Comparison of ENCODE assay signal across 16 cellular contexts in genomic region chr11:117335399-117335798, GRCh38. TPM values are rescaled to one million over a fixed set of nuclear protein-coding genes. Genes with fewer than 3 reads are reported as not detected.
DNase-seq lines count a peak whose midpoint lies in the region; ATAC-seq, FAIRE-seq and TF ChIP-seq lines count a peak whose summit lies in the region.
"Had no signal": no experiment of that assay in that cellular context is flagged by ENCODE, and none has a peak within 500 bp of the region (broad histone marks: within the 10 kb centered on the region; RNA-seq: fewer than 3 reads in every experiment).

No MANE protein-coding gene starts in this region.

- WGBS in GM12878 (ENCODE audit: insufficient coverage, insufficient replicate concordance, low lambda C conversion rate, missing lambda C conversion rate), result 90% methylated on average over 5 of the region's 5 CpGs

- H3K4me2 ChIP-seq in GM12878 (ENCODE audit: control insufficient read depth, insufficient read depth), result no peak overlapping the region

- CTCF ChIA-PET in GM12878 (lab: Yijun Ruan, JAX), result interaction anchor here (0.9 kb wide), 1 partner anchor 92 kb away, joined by 3 read pairs; no protein-coding TSS in a partner anchor

- FAIRE-seq in GM12891 (lab: Jason Lieb, UNC) (peak; percentile 23), GM12878 (lab: Jason Lieb, UNC) (no peak)
- FAIRE-seq: G401.6, GM18507 had no signal

- RAD21 ChIA-PET in GM12878 (lab: Charles Lee; ENCODE audit: unreplicated experiment), result no interaction called here

- H3K27ac Mint-ChIP-seq in CD4-positive, CD25-positive, alpha-beta regulatory T cell, result peak overlapping the region in 2 of 3 donors; percentile 26 to 51
- H3K27ac Mint-ChIP-seq in stimulated activated effector memory CD8-positive, alpha-beta T cell treated with anti-CD3 and anti-CD28 coated beads, Interleukin-12 subunit alpha, Interleukin-12 subunit beta, amount 100 ng/mL, for 72 hours, result peak overlapping the region; percentile 12
- H3K27ac Mint-ChIP-seq: CD8-positive, alpha-beta T cell had no signal

- H3K27me3 ChIP-seq in CD4-positive, CD25-positive, alpha-beta regulatory T cell (ENCODE audit: control insufficient read depth, insufficient read depth, low read length), result no peaks in the 10 kb centered on the region
- no peaks in the 10 kb centered on the region for H3K27me3 ChIP-seq in GM12878 (replicated peaks in 1 of 2; ENCODE audit: control insufficient read depth in 2 of 2, insufficient read depth in 2 of 2, low read length in 1 of 2)

- no peaks in the 10 kb centered on the region for H3K9me3 Mint-ChIP-seq in CD4-positive, CD25-positive, alpha-beta regulatory T cell
- no peaks in the 10 kb centered on the region for H3K9me3 Mint-ChIP-seq in stimulated activated effector memory CD8-positive, alpha-beta T cell treated with anti-CD3 and anti-CD28 coated beads, Interleukin-12 subunit alpha, Interleukin-12 subunit beta, amount 100 ng/mL, for 72 hours
- H3K9me3 Mint-ChIP-seq: CD8-positive, alpha-beta T cell had no signal

- H3K27ac ChIP-seq in CD4-positive, CD25-positive, alpha-beta regulatory T cell (ENCODE audit: insufficient read depth, low read length, poor library complexity, severe bottlenecking), result no peak overlapping the region
- no peak overlapping the region for H3K27ac ChIP-seq in GM12878 (ENCODE audit: control insufficient read depth, insufficient read depth)

- SMC1A ChIA-PET in GM12878 (lab: Charles Lee; ENCODE audit: uncharacterized antibody, unreplicated experiment), result interaction anchor here (0.6 to 1.3 kb wide), 3 partner anchors 9 to 34 kb away, joined by 3 to 5 read pairs (median 3); no protein-coding TSS in a partner anchor

- H3K4me1 ChIP-seq in CD4-positive, CD25-positive, alpha-beta regulatory T cell (ENCODE audit: control insufficient read depth, insufficient read depth, low read length, poor library complexity, severe bottlenecking), result peaks cover 4% of the 10 kb centered on the region
- H3K4me1 ChIP-seq in GM12878 (ENCODE audit: control insufficient read depth, insufficient read depth, low read length), result no peaks in the 10 kb centered on the region
- H3K4me1 ChIP-seq: Caco-2 had no signal

- no peaks in the 10 kb centered on the region for H4K20me1 ChIP-seq in GM12878 (ENCODE audit: control insufficient read depth, insufficient read depth)

- H3K36me3 Mint-ChIP-seq in CD4-positive, CD25-positive, alpha-beta regulatory T cell, result peaks cover 35% of the 10 kb centered on the region
- peaks cover 35% of the 10 kb centered on the region for H3K36me3 Mint-ChIP-seq in stimulated activated effector memory CD8-positive, alpha-beta T cell treated with anti-CD3 and anti-CD28 coated beads, Interleukin-12 subunit alpha, Interleukin-12 subunit beta, amount 100 ng/mL, for 72 hours

- no peak overlapping the region for H3K9ac ChIP-seq in GM12878 (ENCODE audit: control insufficient read depth, insufficient read depth, low read length)

- H3K9me3 ChIP-seq in CD4-positive, CD25-positive, alpha-beta regulatory T cell (ENCODE audit: control insufficient read depth in 2 of 2, low read length in 2 of 2), result no peaks in the 10 kb centered on the region
- H3K9me3 ChIP-seq in GM12878 (replicated peaks; ENCODE audit: control insufficient read depth, insufficient read depth, low read length), result no peaks in the 10 kb centered on the region
- H3K9me3 ChIP-seq: Caco-2 had no signal

- TF ChIP-seq EP300 in GM12878 (IDR thresholded peaks at IDR 0.05; ENCODE audit: borderline replicate concordance in 1 of 2, control insufficient read depth in 1 of 2, low read depth in 2 of 2, low read length in 2 of 2), result no peak

- TF ChIP-seq POLR2A in GM12891 (IDR thresholded peaks at IDR 0.05; ENCODE audit: low read depth, low read length), result no peak
- TF ChIP-seq POLR2A in GM12878 (IDR thresholded peaks at IDR 0.05; ENCODE audit: low read depth, low read length), result no peak

- no peak overlapping the region for H2AFZ ChIP-seq in GM12878 (ENCODE audit: control insufficient read depth, low read depth, low read length)

- no peak for TF ChIP-seq CTCF in GM12878 (IDR thresholded peaks at IDR 0.05 in 2 of 3, conservative IDR thresholded peaks at IDR 0.05 in 1 of 3; ENCODE audit: control insufficient read depth in 2 of 3, extremely low read depth in 1 of 3, insufficient read depth in 1 of 3, low read depth in 3 of 3, low read length in 3 of 3)

- no peak overlapping the region for H3K4me3 Mint-ChIP-seq in CD4-positive, CD25-positive, alpha-beta regulatory T cell
- no peak overlapping the region for H3K4me3 Mint-ChIP-seq in stimulated activated effector memory CD8-positive, alpha-beta T cell treated with anti-CD3 and anti-CD28 coated beads, Interleukin-12 subunit alpha, Interleukin-12 subunit beta, amount 100 ng/mL, for 72 hours
- H3K4me3 Mint-ChIP-seq: CD8-positive, alpha-beta T cell had no signal

- no peak for DNase-seq in CD4-positive, CD25-positive, alpha-beta regulatory T cell
- DNase-seq in GM12891 (ENCODE audit: insufficient read length, low spot score) (no peak), GM12878 (ENCODE audit: low read depth, low spot score) (no peak), sciatic nerve (ENCODE audit: low spot score) (no peak), germinal center (ENCODE audit: low spot score) (no peak)
- DNase-seq in stimulated activated effector memory CD8-positive, alpha-beta T cell treated with anti-CD3 and anti-CD28 coated beads, Interleukin-12 subunit alpha, Interleukin-12 subunit beta, amount 100 ng/mL, for 72 hours (ENCODE audit: low spot score in 2 of 2), result no peak
- DNase-seq: C1 segment of cervical spinal cord; Caco-2; CD8-positive, alpha-beta T cell; DMS153; DND-41; GOT3; H7; HCEC 1CT had no signal

- no peak for TF ChIP-seq RAD21 in GM12878 (IDR thresholded peaks at IDR 0.05; ENCODE audit: insufficient read depth, low read depth, low read length)

- H3K4me3 ChIP-seq in CD4-positive, CD25-positive, alpha-beta regulatory T cell (ENCODE audit: low read depth, low read length), result no peak overlapping the region
- no peak overlapping the region for H3K4me3 ChIP-seq in GM12878

- no TSS peak for BruUV-seq in GM12878 (replicated peaks; lab: Mats Ljungman, UMichigan)

- no peaks in the 10 kb centered on the region for H3K27me3 Mint-ChIP-seq in CD4-positive, CD25-positive, alpha-beta regulatory T cell

- H3K4me1 Mint-ChIP-seq in CD4-positive, CD25-positive, alpha-beta regulatory T cell, result peaks cover 11 to 40% (median 19%) of the 10 kb centered on the region in 4 donors
- peaks cover 13% of the 10 kb centered on the region for H3K4me1 Mint-ChIP-seq in stimulated activated effector memory CD8-positive, alpha-beta T cell treated with anti-CD3 and anti-CD28 coated beads, Interleukin-12 subunit alpha, Interleukin-12 subunit beta, amount 100 ng/mL, for 72 hours

- no peaks in the 10 kb centered on the region for H3K79me2 ChIP-seq in GM12878 (ENCODE audit: control insufficient read depth, insufficient read depth, low read length)

- intact Hi-C loops in GM12878 (cut with micrococcal nuclease; ENCODE audit: unreplicated experiment) (no loop called here), sciatic nerve (cut with DNase I) (no loop called here)

- POLR2A ChIA-PET in GM12878 (lab: Charles Lee), result no interaction called here

- in situ Hi-C loops in GM12878 (cut with MboI), result no loop called here

- peaks cover 23% of the 10 kb centered on the region for H3K36me3 ChIP-seq in CD4-positive, CD25-positive, alpha-beta regulatory T cell (ENCODE audit: control insufficient read depth, insufficient read depth, low read length)
- no peaks in the 10 kb centered on the region; a peak in 1 of 4 replicates for H3K36me3 ChIP-seq in GM12878 (ENCODE audit: control insufficient read depth in 2 of 2, insufficient read depth in 2 of 2, low read length in 1 of 2)

- ATAC-seq in CD4-positive, CD25-positive, alpha-beta regulatory T cell (ENCODE audit: low read depth in 2 of 2), result no peak
- no peak for ATAC-seq in GM12878
- no peak for ATAC-seq in stimulated activated effector memory CD8-positive, alpha-beta T cell treated with anti-CD3 and anti-CD28 coated beads, Interleukin-12 subunit alpha, Interleukin-12 subunit beta, amount 100 ng/mL, for 72 hours
- no peak for ATAC-seq in sciatic nerve
- ATAC-seq: CD8-positive, alpha-beta T cell had no signal

RNA-seq across cellular contexts. Expression of gene CEP164, which starts 7.7 kb away (rescaled TPM):
- 73.4 TPM for total RNA-seq in CD4-positive, CD25-positive, alpha-beta regulatory T cell
- polyA plus RNA-seq in CD4-positive, CD25-positive, alpha-beta regulatory T cell, result 10 to 100 TPM; 19.7 to 30.9 (median 20.6) TPM
- polyA plus RNA-seq in GM12891 (2012; ENCODE audit: low read depth, missing spikeins), result 11.9 TPM
- total RNA-seq in GM12878 (2013; cell fraction: nucleolus; rRNA removed), result 35.7 and 41.6 TPM in 2 replicates
- total RNA-seq in GM12878 (2014; rRNA removed) (20.7 and 21.4 TPM in 2 replicates), GM12878 (2014; rRNA removed; fragmentation: Illumina TruSeq; extraction: Trizol) (19.1 and 20.6 TPM in 2 replicates), GM12878 (2021) (24.7 and 31.2 TPM in 2 replicates), sciatic nerve (46.4 TPM)
- polyA plus RNA-seq in GM12878 (2011; ENCODE audit: low read depth), result 8.8 TPM
- polyA plus RNA-seq in GM12878 (2011; rRNA removed) (7.3 and 9.4 TPM in 2 replicates), GM12878 (2014; fragmentation: Illumina TruSeq; extraction: Trizol) (17.5 and 20.1 TPM in 2 replicates), GM12878 (2014; fragmentation: Nextera tagmentation; extraction: Ambion mirVana) (1 to 10 TPM; 4.2 to 6.7 TPM), GM12878 (2014; rRNA removed) (20.7 and 21.9 TPM in 2 replicates), GM12878 (2016; fragmentation: Nextera tagmentation; extraction: Ambion mirVana) (10 to 100 TPM; 15.2 to 20.3 TPM)
- 7.2 and 7.7 TPM in 2 replicates for polyA plus RNA-seq in GM12878 (2011; cell fraction: cytosol; rRNA removed)
- 39.6 and 44.2 TPM in 2 replicates for polyA plus RNA-seq in GM12878 (2011; cell fraction: nucleus; rRNA removed)
- polyA plus RNA-seq in GM12878 (2012), result 10.6 and 11.9 TPM in 2 replicates
- polyA minus RNA-seq in GM12878 (2011; rRNA and poly(A)+ RNA removed), result 10.6 and 14.2 TPM in 2 replicates
- polyA minus RNA-seq in GM12878 (2011; cell fraction: cytosol; rRNA and poly(A)+ RNA removed), result 5.3 and 6.9 TPM in 2 replicates
- 5.8 and 12.5 TPM in 2 replicates for polyA minus RNA-seq in GM12878 (2011; cell fraction: nucleus; rRNA and poly(A)+ RNA removed)

RNA-seq across cellular contexts. Expression of gene BACE1, which starts 19.3 kb away (rescaled TPM):
- 6.9 TPM for total RNA-seq in CD4-positive, CD25-positive, alpha-beta regulatory T cell
- polyA plus RNA-seq in CD4-positive, CD25-positive, alpha-beta regulatory T cell, result 1 to 10 TPM; 1.1 to 2.0 (median 1.4) TPM
- polyA plus RNA-seq in GM12891 (2012; ENCODE audit: low read depth, missing spikeins), result 0.91 TPM
- 0.15 TPM in 1 of 2 replicates, not detected in the other for total RNA-seq in GM12878 (2013; cell fraction: nucleolus; rRNA removed)
- 0.44 and 0.56 TPM in 2 replicates for total RNA-seq in GM12878 (2014; rRNA removed)
- 0.05 and 0.09 TPM in 2 replicates for total RNA-seq in GM12878 (2014; rRNA removed; fragmentation: Illumina TruSeq; extraction: Trizol)
- 0.29 and 0.62 TPM in 2 replicates for total RNA-seq in GM12878 (2021)
- polyA plus RNA-seq in GM12878 (2011; ENCODE audit: low read depth), result 0.33 TPM
- polyA plus RNA-seq in GM12878 (2011; rRNA removed), result 1.1 and 1.6 TPM in 2 replicates
- polyA plus RNA-seq in GM12878 (2011; cell fraction: cytosol; rRNA removed), result 2.1 and 2.7 TPM in 2 replicates
- 3.6 and 5.1 TPM in 2 replicates for polyA plus RNA-seq in GM12878 (2011; cell fraction: nucleus; rRNA removed)
- 0.76 and 1.2 TPM in 2 replicates for polyA plus RNA-seq in GM12878 (2012)
- polyA plus RNA-seq in GM12878 (2014; fragmentation: Illumina TruSeq; extraction: Trizol), result 0.05 and 0.10 TPM in 2 replicates
- polyA plus RNA-seq in GM12878 (2014; fragmentation: Nextera tagmentation; extraction: Ambion mirVana), result under 1 TPM; 0.07 to 0.23 TPM
- 0.08 and 0.38 TPM in 2 replicates for polyA plus RNA-seq in GM12878 (2014; rRNA removed)
- polyA plus RNA-seq in GM12878 (2016; fragmentation: Nextera tagmentation; extraction: Ambion mirVana), result under 1 TPM; 0.26 to 0.86 TPM
- polyA minus RNA-seq in GM12878 (2011; rRNA and poly(A)+ RNA removed), result 3.9 and 6.3 TPM in 2 replicates
- 0.27 and 1.2 TPM in 2 replicates for polyA minus RNA-seq in GM12878 (2011; cell fraction: cytosol; rRNA and poly(A)+ RNA removed)
- polyA minus RNA-seq in GM12878 (2011; cell fraction: nucleus; rRNA and poly(A)+ RNA removed), result 0.77 and 0.85 TPM in 2 replicates
- total RNA-seq in sciatic nerve, result 30.8 TPM

RNA-seq across cellular contexts. Expression of gene BACE1-AS, which starts 44.3 kb away (rescaled TPM):
- total RNA-seq in CD4-positive, CD25-positive, alpha-beta regulatory T cell, result 7.2 TPM
- 1 to 10 TPM; 1.2 to 2.8 (median 1.9) TPM for polyA plus RNA-seq in CD4-positive, CD25-positive, alpha-beta regulatory T cell
- 1.2 TPM for polyA plus RNA-seq in GM12891 (2012; ENCODE audit: low read depth, missing spikeins)
- 16.5 and 17.6 TPM in 2 replicates for total RNA-seq in GM12878 (2013; cell fraction: nucleolus; rRNA removed)
- 2.6 and 3.1 TPM in 2 replicates for total RNA-seq in GM12878 (2014; rRNA removed)
- total RNA-seq in GM12878 (2014; rRNA removed; fragmentation: Illumina TruSeq; extraction: Trizol), result 3.0 and 3.3 TPM in 2 replicates
- 3.7 and 4.7 TPM in 2 replicates for total RNA-seq in GM12878 (2021)
- polyA plus RNA-seq in GM12878 (2011; ENCODE audit: low read depth), result 1.3 TPM
- polyA plus RNA-seq in GM12878 (2011; rRNA removed), result 2.5 and 4.1 TPM in 2 replicates
- polyA plus RNA-seq in GM12878 (2011; cell fraction: cytosol; rRNA removed), result 3.5 and 4.6 TPM in 2 replicates
- polyA plus RNA-seq in GM12878 (2011; cell fraction: nucleus; rRNA removed), result 10.9 and 12.8 TPM in 2 replicates
- polyA plus RNA-seq in GM12878 (2012), result 2.1 and 3.8 TPM in 2 replicates
- polyA plus RNA-seq in GM12878 (2014; fragmentation: Illumina TruSeq; extraction: Trizol), result 3.6 and 7.0 TPM in 2 replicates
- polyA plus RNA-seq in GM12878 (2014; fragmentation: Nextera tagmentation; extraction: Ambion mirVana), result 1 to 10 TPM; 2.0 to 5.8 TPM
- 1.9 and 2.6 TPM in 2 replicates for polyA plus RNA-seq in GM12878 (2014; rRNA removed)
- 1 to 10 TPM; 6.7 TPM for polyA plus RNA-seq in GM12878 (2016; fragmentation: Nextera tagmentation; extraction: Ambion mirVana)
- polyA minus RNA-seq in GM12878 (2011; rRNA and poly(A)+ RNA removed), result 5.2 and 8.1 TPM in 2 replicates
- polyA minus RNA-seq in GM12878 (2011; cell fraction: cytosol; rRNA and poly(A)+ RNA removed), result 1.9 and 3.8 TPM in 2 replicates
- polyA minus RNA-seq in GM12878 (2011; cell fraction: nucleus; rRNA and poly(A)+ RNA removed), result 3.9 and 6.8 TPM in 2 replicates
- total RNA-seq in sciatic nerve, result 13.2 TPM
